Comparison of ENCODE assay signal across 17 cellular contexts in the genomic region with DNA sequence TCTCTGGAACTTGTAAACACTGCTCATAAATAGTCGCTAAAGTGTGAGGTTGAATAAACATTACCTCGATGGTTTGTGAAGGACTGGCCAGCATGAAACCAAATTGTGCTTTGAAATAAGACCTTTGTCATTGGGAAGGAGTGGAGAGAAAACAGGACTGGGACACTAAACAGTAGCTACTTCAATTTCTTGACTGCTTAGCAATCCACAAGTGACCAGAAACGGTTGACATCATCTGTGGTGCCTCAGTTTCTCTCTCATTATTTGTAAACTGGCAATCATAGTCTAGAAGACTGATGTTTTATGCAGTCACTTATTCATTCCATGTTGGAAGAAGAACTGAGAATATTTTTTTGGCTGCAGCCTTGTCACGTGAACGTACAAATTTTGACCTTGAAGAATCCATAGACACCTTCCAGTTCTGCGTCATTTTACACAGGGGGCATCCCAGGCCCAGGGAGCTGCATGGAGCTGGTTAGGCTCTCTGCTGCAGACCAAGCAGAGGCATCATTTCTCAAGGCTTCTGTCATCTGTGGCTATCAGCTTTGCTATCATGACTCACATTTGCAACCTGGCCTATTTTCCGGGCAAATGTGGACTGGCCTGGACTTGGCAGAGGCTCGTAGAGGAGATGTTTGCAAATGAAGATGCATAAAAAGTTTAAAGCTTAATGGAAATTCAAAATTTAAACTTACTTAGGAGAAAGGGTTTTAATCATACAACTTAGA.
DNase-seq lines count a peak whose midpoint lies in the region; ATAC-seq, FAIRE-seq and TF ChIP-seq lines count a peak whose summit lies in the region.
"Had no signal": no experiment of that assay in that cellular context is flagged by ENCODE, and none has a peak within 500 bp of the region (broad histone marks: within the 10 kb centered on the region; RNA-seq: fewer than 3 reads in every experiment).

No MANE protein-coding gene starts in this region.

- no peaks in the 10 kb centered on the region for H3K36me3 ChIP-seq in kidney (ENCODE audit: control insufficient read depth in 1 of 2, insufficient read depth in 2 of 2, low read length in 2 of 2)
- H3K36me3 ChIP-seq: left lung, neural progenitor cell, right atrium auricular region, upper lobe of left lung had no signal

- peaks cover 52% of the 10 kb centered on the region for H3K4me1 Mint-ChIP-seq in activated CD4-positive, alpha-beta T cell treated with anti-CD3 and anti-CD28 coated beads, Interleukin-2, amount 10 ng/mL, durations not matched to agents 7 days and 5 days
- peaks cover 84 to 94% (median 92%) of the 10 kb centered on the region in 3 donors for H3K4me1 Mint-ChIP-seq in T-cell
- peaks cover 76% of the 10 kb centered on the region for H3K4me1 Mint-ChIP-seq in central memory CD8-positive, alpha-beta T cell
- H3K4me1 Mint-ChIP-seq in stimulated activated effector memory CD8-positive, alpha-beta T cell treated with anti-CD3 and anti-CD28 coated beads, Interleukin-12 subunit alpha, Interleukin-12 subunit beta, amount 100 ng/mL, for 72 hours: peaks cover 72% of the 10 kb centered on the region

- H3K36me3 Mint-ChIP-seq in activated CD4-positive, alpha-beta T cell treated with anti-CD3 and anti-CD28 coated beads, Interleukin-2, amount 10 ng/mL, durations not matched to agents 7 days and 5 days (ENCODE audit: low read depth): peaks cover 5% of the 10 kb centered on the region
- peaks cover 4% of the 10 kb centered on the region for H3K36me3 Mint-ChIP-seq in T-cell
- H3K36me3 Mint-ChIP-seq in central memory CD8-positive, alpha-beta T cell (ENCODE audit: insufficient read depth): peaks cover 9% of the 10 kb centered on the region
- H3K36me3 Mint-ChIP-seq in stimulated activated effector memory CD8-positive, alpha-beta T cell treated with anti-CD3 and anti-CD28 coated beads, Interleukin-12 subunit alpha, Interleukin-12 subunit beta, amount 100 ng/mL, for 72 hours: peaks cover 24% of the 10 kb centered on the region
- H3K36me3 Mint-ChIP-seq: neural progenitor cell had no signal

- H3K4me3 Mint-ChIP-seq in activated CD4-positive, alpha-beta T cell treated with anti-CD3 and anti-CD28 coated beads, Interleukin-2, amount 10 ng/mL, durations not matched to agents 7 days and 5 days: peak overlapping the region; percentile 51
- peak overlapping the region; percentile 39 to 63 (median 44) for H3K4me3 Mint-ChIP-seq in T-cell
- peak overlapping the region; percentile 35 for H3K4me3 Mint-ChIP-seq in central memory CD8-positive, alpha-beta T cell
- H3K4me3 Mint-ChIP-seq in stimulated activated effector memory CD8-positive, alpha-beta T cell treated with anti-CD3 and anti-CD28 coated beads, Interleukin-12 subunit alpha, Interleukin-12 subunit beta, amount 100 ng/mL, for 72 hours: peak overlapping the region; percentile 68
- H3K4me3 Mint-ChIP-seq: GM23338, neural progenitor cell had no signal

- no peak for FAIRE-seq in kidney (lab: Jason Lieb, UNC)
- FAIRE-seq: A549, colon had no signal

- intact Hi-C loops in kidney (cut with DNase I): no loop called here

- ATAC-seq in T-cell (replicated peaks in 1 of 4): no peak
- ATAC-seq in central memory CD8-positive, alpha-beta T cell (replicated peaks; ENCODE audit: extremely low read depth, poor library complexity, severe bottlenecking): peak; percentile 12
- peak; percentile 73 for ATAC-seq in stimulated activated effector memory CD8-positive, alpha-beta T cell treated with anti-CD3 and anti-CD28 coated beads, Interleukin-12 subunit alpha, Interleukin-12 subunit beta, amount 100 ng/mL, for 72 hours
- ATAC-seq: A549, left lung had no signal

- H3K9me3 ChIP-seq in kidney (ENCODE audit: control insufficient read depth in 1 of 2, low read length in 2 of 2): no peaks in the 10 kb centered on the region
- H3K9me3 ChIP-seq: A549, left lung, right atrium auricular region, upper lobe of left lung had no signal

- no peaks in the 10 kb centered on the region for H3K4me1 ChIP-seq in kidney (ENCODE audit: control insufficient read depth in 1 of 2, insufficient read depth in 1 of 2, low read depth in 1 of 2, low read length in 2 of 2)
- H3K4me1 ChIP-seq: A549, left lung, upper lobe of left lung had no signal

- H3K9ac ChIP-seq in kidney (ENCODE audit: low read length in 2 of 2): no peak overlapping the region
- H3K9ac ChIP-seq: neural progenitor cell had no signal

- H3K27me3 Mint-ChIP-seq in activated CD4-positive, alpha-beta T cell treated with anti-CD3 and anti-CD28 coated beads, Interleukin-2, amount 10 ng/mL, durations not matched to agents 7 days and 5 days: no peaks in the 10 kb centered on the region
- no peaks in the 10 kb centered on the region for H3K27me3 Mint-ChIP-seq in T-cell
- no peaks in the 10 kb centered on the region for H3K27me3 Mint-ChIP-seq in central memory CD8-positive, alpha-beta T cell

- H3K9me3 Mint-ChIP-seq in activated CD4-positive, alpha-beta T cell treated with anti-CD3 and anti-CD28 coated beads, Interleukin-2, amount 10 ng/mL, durations not matched to agents 7 days and 5 days: no peaks in the 10 kb centered on the region
- H3K9me3 Mint-ChIP-seq in T-cell: no peaks in the 10 kb centered on the region
- peaks cover 4% of the 10 kb centered on the region for H3K9me3 Mint-ChIP-seq in central memory CD8-positive, alpha-beta T cell
- H3K9me3 Mint-ChIP-seq in stimulated activated effector memory CD8-positive, alpha-beta T cell treated with anti-CD3 and anti-CD28 coated beads, Interleukin-12 subunit alpha, Interleukin-12 subunit beta, amount 100 ng/mL, for 72 hours: no peaks in the 10 kb centered on the region
- H3K9me3 Mint-ChIP-seq: GM23338, neural progenitor cell had no signal

- no peak for DNase-seq in activated CD4-positive, alpha-beta T cell treated with anti-CD3 and anti-CD28 coated beads, Interleukin-2, amount 10 ng/mL, durations not matched to agents 7 days and 5 days
- no peak for DNase-seq in activated CD4-positive, alpha-beta T cell treated with anti-CD3 and anti-CD28 coated beads for 48 hours
- peak in 1 of 34 experiments; percentile 21 for DNase-seq in T-cell
- no peak for DNase-seq in central memory CD8-positive, alpha-beta T cell (ENCODE audit: low spot score in 2 of 2)
- peak in 1 of 2 donors; percentile 50 for DNase-seq in stimulated activated effector memory CD8-positive, alpha-beta T cell treated with anti-CD3 and anti-CD28 coated beads, Interleukin-12 subunit alpha, Interleukin-12 subunit beta, amount 100 ng/mL, for 72 hours (ENCODE audit: low spot score in 2 of 2)
- DNase-seq in OCI-M1 (lab: John Stamatoyannopoulos, UW): no peak
- DNase-seq in kidney: no peak
- DNase-seq in RWPE1 (ENCODE audit: low spot score): no peak
- DNase-seq: left lung; stimulated activated CD8-positive, alpha-beta memory T cell treated with anti-CD3 and anti-CD28 coated beads, Interleukin-4, amount 100 ng/mL, for 48 hours had no signal

- POLR2A ChIA-PET in activated CD4-positive, alpha-beta T cell treated with anti-CD3 and anti-CD28 coated beads, Interleukin-2, amount 10 ng/mL, durations not matched to agents 7 days and 5 days (lab: Charles Lee): no interaction called here
- POLR2A ChIA-PET in T-cell (lab: Charles Lee) (interaction anchor here in 1 of 2 donors (0.5 kb wide), 1 partner anchor 23 kb away, joined by 3 read pairs; no protein-coding TSS in a partner anchor), RWPE1 (lab: Yijun Ruan, JAX; ENCODE audit: low non-redundant PET) (no interaction called here)

- TF ChIP-seq CTCF in kidney (IDR thresholded peaks at IDR 0.05; ENCODE audit: borderline replicate concordance, extremely low read depth, insufficient read depth) (no peak), RWPE1 (conservative IDR thresholded peaks at IDR 0.05; ENCODE audit: low read depth) (no peak)

- CTCF ChIA-PET in activated CD4-positive, alpha-beta T cell treated with anti-CD3 and anti-CD28 coated beads, Interleukin-2, amount 10 ng/mL, durations not matched to agents 7 days and 5 days (lab: Charles Lee): no interaction called here
- CTCF ChIA-PET in T-cell (lab: Charles Lee) (interaction anchor here (0.5 to 1.2 kb wide), 5 partner anchors 9 to 1935 kb away, joined by 3 to 4 read pairs (median 3); partner anchors contain the start of gene FGF9 (in 1 of the 2)), RWPE1 (lab: Yijun Ruan, JAX) (no interaction called here)

- peak overlapping the region; percentile 98 for H3K27ac Mint-ChIP-seq in activated CD4-positive, alpha-beta T cell treated with anti-CD3 and anti-CD28 coated beads, Interleukin-2, amount 10 ng/mL, durations not matched to agents 7 days and 5 days
- H3K27ac Mint-ChIP-seq in T-cell: peak overlapping the region; percentile 98 to 100
- H3K27ac Mint-ChIP-seq in central memory CD8-positive, alpha-beta T cell (ENCODE audit: low read depth): peak overlapping the region; percentile 96
- H3K27ac Mint-ChIP-seq in stimulated activated effector memory CD8-positive, alpha-beta T cell treated with anti-CD3 and anti-CD28 coated beads, Interleukin-12 subunit alpha, Interleukin-12 subunit beta, amount 100 ng/mL, for 72 hours: peak overlapping the region; percentile 96
- H3K27ac Mint-ChIP-seq: GM23338, neural progenitor cell had no signal

- no peak overlapping the region for H3K4me3 ChIP-seq in kidney (ENCODE audit: low read length in 2 of 2)
- H3K4me3 ChIP-seq: A549, GM23338, hepatocyte, left lung, neural progenitor cell, right atrium auricular region, upper lobe of left lung had no signal

- H3K27ac ChIP-seq in kidney (ENCODE audit: low read depth in 2 of 2, low read length in 2 of 2): no peak overlapping the region
- no peak overlapping the region for H3K27ac ChIP-seq in RWPE1
- H3K27ac ChIP-seq: A549, hepatocyte, neural progenitor cell, right atrium auricular region had no signal

Comparison
In these comparisons a context has a peak if more than half of its experiments do, and no peak if none do; other contexts are left out.
1. ATAC-seq: peak in central memory CD8-positive, alpha-beta T cell (single experiment) and stimulated activated effector memory CD8-positive, alpha-beta T cell treated with anti-CD3 and anti-CD28 coated beads, Interleukin-12 subunit alpha, Interleukin-12 subunit beta, amount 100 ng/mL, for 72 hours (single experiment); none in T-cell (0 of 4).
2. CTCF ChIA-PET loops: an anchor here in T-cell (0.5 to 1.2 kb wide); none called in activated CD4-positive, alpha-beta T cell treated with anti-CD3 and anti-CD28 coated beads, Interleukin-2, amount 10 ng/mL, durations not matched to agents 7 days and 5 days and RWPE1.
3. Peak in every context shown above with its lines, with median percentiles within 50 percentile points of each other: H3K27ac Mint-ChIP-seq and H3K4me3 Mint-ChIP-seq.